1 cellular context compared by ENCODE assay signal in genomic region chr7:90157761-90158350, GRCh38.
A peak's percentile ranks its signal among the peaks of the same experiment; 100 is the strongest.
TF ChIP-seq lines count a peak whose summit lies in the region.

No MANE protein-coding gene starts in this region.

TF ChIP-seq in HCT116, 20 proteins besides CTCF, POLR2A, EP300 and RAD21:
- TF ChIP-seq JUND (IDR thresholded peaks at IDR 0.05) (peak; percentile 62; the same call in 1 of the 2 replicates), FOSL1 (IDR thresholded peaks at IDR 0.05; ENCODE audit: low read depth) (peak; percentile 64; the same call in 1 of the 2 replicates)
TF ChIP-seq in HCT116: peak in this region for 2; not testable (repeated sequence) for 18.
